17 cellular contexts compared by ENCODE assay signal in the genomic region with DNA sequence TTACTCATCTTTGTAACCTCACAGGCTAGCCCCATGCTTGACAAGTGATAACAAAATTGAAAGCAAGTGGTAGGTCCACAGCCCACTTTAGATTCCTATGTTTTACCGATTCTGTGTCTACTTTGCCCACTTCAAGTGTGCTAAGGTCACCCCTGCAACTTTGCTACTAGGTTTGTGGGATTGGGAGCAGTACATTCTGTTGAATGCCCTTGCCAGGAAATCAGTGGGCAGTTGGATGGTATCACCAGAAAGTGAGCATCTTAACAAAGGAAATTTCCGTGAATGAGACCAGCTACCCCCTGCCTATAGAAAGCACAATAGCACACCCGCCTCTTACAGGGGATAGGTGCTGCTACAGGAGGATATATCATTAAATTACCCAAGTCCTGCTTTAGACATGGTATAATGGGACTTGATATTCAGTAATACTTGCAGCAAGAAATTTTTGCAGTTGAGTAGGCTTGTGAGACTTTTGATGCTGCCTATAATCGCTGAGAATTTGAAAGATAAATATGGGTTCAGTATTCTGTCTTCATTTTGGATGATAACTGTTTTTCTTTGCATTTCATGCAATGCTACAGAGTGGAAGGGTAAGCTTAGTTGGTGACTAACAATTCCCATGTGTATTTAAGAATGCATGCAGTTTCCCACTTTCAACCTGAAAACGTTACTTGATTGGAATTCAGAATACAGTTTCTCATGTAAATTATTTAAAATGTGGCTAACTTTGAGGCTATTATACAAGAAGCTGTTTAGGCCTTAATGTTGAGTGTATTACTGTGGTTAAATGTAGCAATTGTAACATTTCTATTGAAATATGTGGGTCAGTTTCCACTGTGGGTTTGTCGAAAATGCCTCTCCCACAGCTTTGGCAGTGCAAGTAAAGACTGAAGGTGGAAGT. TPM values are rescaled to one million over a fixed set of nuclear protein-coding genes. Genes with fewer than 3 reads are reported as not detected.
DNase-seq lines count a peak whose midpoint lies in the region; ATAC-seq lines count a peak whose summit lies in the region.
"Had no signal": no experiment of that assay in that cellular context is flagged by ENCODE, and none has a peak within 500 bp of the region (broad histone marks: within the 10 kb centered on the region; RNA-seq: fewer than 3 reads in every experiment).

No MANE protein-coding gene starts in this region.

- H3K27me3 Mint-ChIP-seq in activated T-helper 1 cell treated with anti-CD3 and anti-CD28 coated beads, Interleukin-12 subunit alpha, Interleukin-12 subunit beta, Interleukin-2, Interleukin-4 antibody, amounts not matched to agents 30 ng/mL and 10 ng/mL and 1 ng/mL, durations not matched to agents 14 hours and 24 hours and 36 hours (ENCODE audit: insufficient read depth), result no peaks in the 10 kb centered on the region
- H3K27me3 Mint-ChIP-seq: activated CD4-positive, alpha-beta T cell treated with anti-CD3 and anti-CD28 coated beads, Interleukin-2, amount 10 ng/mL, durations not matched to agents 7 days and 5 days; activated naive CD4-positive, alpha-beta T cell treated with anti-CD3 and anti-CD28 coated beads, Interleukin-2, amount 50 U/mL, for 24 hours; CD4-positive, CD25-positive, alpha-beta regulatory T cell had no signal

- H3K4me3 Mint-ChIP-seq in activated T-helper 1 cell treated with anti-CD3 and anti-CD28 coated beads, Interleukin-12 subunit alpha, Interleukin-12 subunit beta, Interleukin-2, Interleukin-4 antibody, amounts not matched to agents 30 ng/mL and 10 ng/mL and 1 ng/mL, durations not matched to agents 14 hours and 24 hours and 36 hours, result no peak overlapping the region
- H3K4me3 Mint-ChIP-seq: activated CD4-positive, alpha-beta T cell treated with anti-CD3 and anti-CD28 coated beads, Interleukin-2, amount 10 ng/mL, durations not matched to agents 7 days and 5 days; activated naive CD4-positive, alpha-beta T cell treated with anti-CD3 and anti-CD28 coated beads, Interleukin-2, amount 50 U/mL, for 24 hours; CD4-positive, CD25-positive, alpha-beta regulatory T cell had no signal

- no peaks in the 10 kb centered on the region for H3K9me3 Mint-ChIP-seq in activated T-helper 1 cell treated with anti-CD3 and anti-CD28 coated beads, Interleukin-12 subunit alpha, Interleukin-12 subunit beta, Interleukin-2, Interleukin-4 antibody, amounts not matched to agents 30 ng/mL and 10 ng/mL and 1 ng/mL, durations not matched to agents 14 hours and 24 hours and 36 hours
- H3K9me3 Mint-ChIP-seq: activated CD4-positive, alpha-beta T cell treated with anti-CD3 and anti-CD28 coated beads, Interleukin-2, amount 10 ng/mL, durations not matched to agents 7 days and 5 days; activated naive CD4-positive, alpha-beta T cell treated with anti-CD3 and anti-CD28 coated beads, Interleukin-2, amount 50 U/mL, for 24 hours; CD4-positive, CD25-positive, alpha-beta regulatory T cell had no signal

- H3K4me3 ChIP-seq in ACC112 (ENCODE audit: low read depth, low read length), result peak overlapping the region; percentile 28
- H3K4me3 ChIP-seq: hepatocyte, tibial nerve had no signal

- H3K27ac ChIP-seq in ACC112 (ENCODE audit: low read depth, low read length), result peak overlapping the region; percentile 79
- H3K27ac ChIP-seq: hepatocyte had no signal

- H3K4me1 ChIP-seq in ACC112 (ENCODE audit: control insufficient read depth, insufficient read depth, low read length, unreplicated experiment), result peaks cover 43% of the 10 kb centered on the region

- no peaks in the 10 kb centered on the region for H3K27me3 ChIP-seq in ACC112 (ENCODE audit: insufficient read depth, low read length)
- H3K27me3 ChIP-seq: hepatocyte, tibial nerve had no signal

- peak; percentile 16 for ATAC-seq in left ventricle myocardium superior

- peak overlapping the region; percentile 7 for H3K27ac Mint-ChIP-seq in activated T-helper 1 cell treated with anti-CD3 and anti-CD28 coated beads, Interleukin-12 subunit alpha, Interleukin-12 subunit beta, Interleukin-2, Interleukin-4 antibody, amounts not matched to agents 30 ng/mL and 10 ng/mL and 1 ng/mL, durations not matched to agents 14 hours and 24 hours and 36 hours

- intact Hi-C loops in activated T-helper 1 cell treated with anti-CD3 and anti-CD28 coated beads, Interleukin-12 subunit alpha, Interleukin-12 subunit beta, Interleukin-2, Interleukin-4 antibody, amounts not matched to agents 30 ng/mL and 10 ng/mL and 1 ng/mL, durations not matched to agents 14 hours and 24 hours and 36 hours (cut with micrococcal nuclease), result no loop called here
- intact Hi-C loops in left ventricle myocardium superior (cut with micrococcal nuclease), result no loop called here

- DNase-seq in EL (peak; percentile 46), left ventricle myocardium superior (no peak), HuH-7.5 (ENCODE audit: low spot score) (no peak), NAMALWA (ENCODE audit: low spot score) (no peak), SHP77 treated with DMSO at 0.1 percent for 48 hours (lab: John Stamatoyannopoulos, UW) (no peak), NCI-H1436 (lab: John Stamatoyannopoulos, UW) (no peak)
- DNase-seq in activated T-helper 1 cell treated with anti-CD3 and anti-CD28 coated beads, Interleukin-12 subunit alpha, Interleukin-12 subunit beta, Interleukin-2, Interleukin-4 antibody, amounts not matched to agents 30 ng/mL and 10 ng/mL and 1 ng/mL, durations not matched to agents 14 hours and 24 hours and 36 hours (ENCODE audit: low spot score), result no peak
- DNase-seq: activated CD4-positive, alpha-beta T cell treated with anti-CD3 and anti-CD28 coated beads, Interleukin-2, amount 10 ng/mL, durations not matched to agents 7 days and 5 days; CD4-positive, CD25-positive, alpha-beta regulatory T cell; effector CD4-positive, alpha-beta T cell; MM.1S; NCI-H774; retina had no signal

- H3K4me1 Mint-ChIP-seq in activated T-helper 1 cell treated with anti-CD3 and anti-CD28 coated beads, Interleukin-12 subunit alpha, Interleukin-12 subunit beta, Interleukin-2, Interleukin-4 antibody, amounts not matched to agents 30 ng/mL and 10 ng/mL and 1 ng/mL, durations not matched to agents 14 hours and 24 hours and 36 hours (ENCODE audit: low read depth), result peaks cover 42% of the 10 kb centered on the region

- no peaks in the 10 kb centered on the region for H3K79me2 ChIP-seq in ACC112 (ENCODE audit: control insufficient read depth, insufficient read depth, low read length, unreplicated experiment)

- peaks cover 6% of the 10 kb centered on the region; the same call in 1 of the 2 replicates for H3K36me3 ChIP-seq in ACC112 (ENCODE audit: insufficient read depth, low read length)

- H2AFZ ChIP-seq in ACC112 (ENCODE audit: low read length, unreplicated experiment), result no peak overlapping the region
- H2AFZ ChIP-seq: hepatocyte had no signal

- H3K36me3 Mint-ChIP-seq in activated T-helper 1 cell treated with anti-CD3 and anti-CD28 coated beads, Interleukin-12 subunit alpha, Interleukin-12 subunit beta, Interleukin-2, Interleukin-4 antibody, amounts not matched to agents 30 ng/mL and 10 ng/mL and 1 ng/mL, durations not matched to agents 14 hours and 24 hours and 36 hours (ENCODE audit: low read depth), result peaks cover 3% of the 10 kb centered on the region

RNA-seq across cellular contexts. Expression of a gene that starts 9.5 kb away (rescaled TPM):
- 8.4 and 9.6 TPM in 2 replicates for total RNA-seq in activated T-helper 1 cell treated with anti-CD3 and anti-CD28 coated beads, Interleukin-12 subunit alpha, Interleukin-12 subunit beta, Interleukin-2, Interleukin-4 antibody, amounts not matched to agents 30 ng/mL and 10 ng/mL and 1 ng/mL, durations not matched to agents 14 hours and 24 hours and 36 hours
- total RNA-seq in left ventricle myocardium superior, result 0.69 TPM
